In the genomic region with DNA sequence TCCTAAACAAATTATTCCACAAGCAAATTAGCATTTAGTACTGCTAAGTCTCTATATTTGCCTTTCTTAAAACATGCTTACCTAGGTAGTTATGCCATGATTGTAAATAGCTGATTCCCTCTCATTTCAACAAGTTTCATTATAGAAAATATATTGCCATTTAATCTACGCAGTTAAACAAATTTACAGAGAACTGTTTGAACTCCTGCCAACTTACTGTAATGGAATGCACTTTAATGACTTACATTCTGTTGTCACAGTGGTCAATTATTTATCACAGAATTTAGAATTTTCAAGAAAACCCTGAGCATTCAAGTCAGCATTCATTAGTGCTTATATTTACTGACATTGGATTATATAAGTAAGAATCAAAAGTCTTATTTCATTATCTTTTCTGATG, we compare ENCODE assay signal across 20 cellular contexts. TPM values are rescaled to one million over a fixed set of nuclear protein-coding genes. Genes with fewer than 3 reads are reported as not detected.
DNase-seq lines count a peak whose midpoint lies in the region; ATAC-seq, FAIRE-seq and TF ChIP-seq lines count a peak whose summit lies in the region.
"Had no signal": no experiment of that assay in that cellular context is flagged by ENCODE, and none has a peak within 500 bp of the region (broad histone marks: within the 10 kb centered on the region; RNA-seq: fewer than 3 reads in every experiment).

No MANE protein-coding gene starts in this region.

- peaks cover 0 to 5% (median 0%) of the 10 kb centered on the region in 7 donors for H3K9me3 Mint-ChIP-seq in CD14-positive monocyte
- H3K9me3 Mint-ChIP-seq: CD4-positive, CD25-positive, alpha-beta regulatory T cell had no signal

- H3K4me3 Mint-ChIP-seq in CD14-positive monocyte: no peak overlapping the region
- H3K4me3 Mint-ChIP-seq: CD4-positive, CD25-positive, alpha-beta regulatory T cell had no signal

- intact Hi-C loops in CD14-positive monocyte (cut with micrococcal nuclease): no loop called here

- 21% methylated on average over 1 of the region's 1 CpG for WGBS in liver

- DNase-seq in HT-29 (ENCODE audit: low spot score) (peak; percentile 60), NCI-H187 treated with DMSO at 0.1 percent for 48 hours (lab: John Stamatoyannopoulos, UW) (no peak), CD14-positive monocyte (ENCODE audit: low spot score) (no peak), HPDE6-E6E7 (ENCODE audit: extremely low spot score) (no peak)
- DNase-seq: 8988T, GDM1, KG1, NCI-H1417 treated with DMSO at 0.1 percent for 48 hours, NCI-H226, Peyer's patch had no signal

- H3K27ac ChIP-seq in 22Rv1 (peak overlapping the region; percentile 37), liver (ENCODE audit: low read depth in 1 of 2, low read length in 2 of 2) (peak overlapping the region; percentile 88 to 98)
- H3K27ac ChIP-seq: Peyer's patch had no signal

- no peaks in the 10 kb centered on the region for H3K36me3 ChIP-seq in liver (ENCODE audit: control insufficient read depth in 4 of 4, insufficient read depth in 3 of 4, low read depth in 1 of 4, low read length in 3 of 4)
- H3K36me3 ChIP-seq: Peyer's patch had no signal

- H3K4me1 Mint-ChIP-seq in CD14-positive monocyte: peaks cover 7% of the 10 kb centered on the region

- no peak overlapping the region for H3K4me3 ChIP-seq in liver (ENCODE audit: low read depth in 1 of 3, low read length in 3 of 3)
- H3K4me3 ChIP-seq: GM12878, Peyer's patch had no signal

- no peak for ATAC-seq in GM21786 (IDR thresholded peaks at IDR 0.05; ENCODE audit: unreplicated experiment)

- H3K27me3 Mint-ChIP-seq in CD14-positive monocyte (ENCODE audit: low read depth in 3 of 3): no peaks in the 10 kb centered on the region
- H3K27me3 Mint-ChIP-seq: CD4-positive, CD25-positive, alpha-beta regulatory T cell had no signal

- H3K9ac ChIP-seq in liver (ENCODE audit: low read depth in 1 of 2, low read length in 2 of 2): peak overlapping the region in 1 of 2 donors; percentile 91

- no peak for TF ChIP-seq CTCF in 22Rv1 (IDR thresholded peaks at IDR 0.05)
- TF ChIP-seq CTCF in liver (IDR thresholded peaks at IDR 0.05; ENCODE audit: low read depth, low read length, missing input control): no peak
- no peak for TF ChIP-seq CTCF in CD14-positive monocyte (IDR thresholded peaks at IDR 0.05)

- peak in 1 of 2 donors; percentile 28 for TF ChIP-seq RAD21 in liver (IDR thresholded peaks at IDR 0.05)

- H3K36me3 Mint-ChIP-seq in CD14-positive monocyte: peaks cover 3 to 24% of the 10 kb centered on the region in 2 donors

- H3K27me3 ChIP-seq in liver (ENCODE audit: control insufficient read depth in 4 of 4, insufficient read depth in 4 of 4, low read length in 3 of 4): no peaks in the 10 kb centered on the region
- H3K27me3 ChIP-seq: Peyer's patch had no signal

- no peaks in the 10 kb centered on the region for H3K9me3 ChIP-seq in liver (ENCODE audit: control insufficient read depth in 4 of 4, low read length in 3 of 4)
- H3K9me3 ChIP-seq: Peyer's patch had no signal

- no peak overlapping the region for H3K27ac Mint-ChIP-seq in CD14-positive monocyte
- H3K27ac Mint-ChIP-seq: CD4-positive, CD25-positive, alpha-beta regulatory T cell had no signal

- peak; percentile 5 for FAIRE-seq in colon (lab: Jason Lieb, UNC)
- FAIRE-seq: H1 had no signal

- peaks cover 0 to 37% (median 24%) of the 10 kb centered on the region in 4 donors for H3K4me1 ChIP-seq in liver (ENCODE audit: control insufficient read depth in 4 of 4, insufficient read depth in 4 of 4, low read length in 3 of 4)

TF ChIP-seq in liver, 16 proteins besides CTCF, POLR2A, EP300 and RAD21:
- TF ChIP-seq GABPA (IDR thresholded peaks at IDR 0.05 in 1 of 2, conservative IDR thresholded peaks at IDR 0.05 in 1 of 2): no peak
- TF ChIP-seq SP1 (IDR thresholded peaks at IDR 0.05): peak; percentile 10
- TF ChIP-seq JUND (IDR thresholded peaks at IDR 0.05): no peak
- peak; percentile 14 to 39 for TF ChIP-seq RXRA (IDR thresholded peaks at IDR 0.05)
- peak in 1 of 2 donors; percentile 27 for TF ChIP-seq HNF4A (conservative IDR thresholded peaks at IDR 0.05)
- TF ChIP-seq, protein P1, sequence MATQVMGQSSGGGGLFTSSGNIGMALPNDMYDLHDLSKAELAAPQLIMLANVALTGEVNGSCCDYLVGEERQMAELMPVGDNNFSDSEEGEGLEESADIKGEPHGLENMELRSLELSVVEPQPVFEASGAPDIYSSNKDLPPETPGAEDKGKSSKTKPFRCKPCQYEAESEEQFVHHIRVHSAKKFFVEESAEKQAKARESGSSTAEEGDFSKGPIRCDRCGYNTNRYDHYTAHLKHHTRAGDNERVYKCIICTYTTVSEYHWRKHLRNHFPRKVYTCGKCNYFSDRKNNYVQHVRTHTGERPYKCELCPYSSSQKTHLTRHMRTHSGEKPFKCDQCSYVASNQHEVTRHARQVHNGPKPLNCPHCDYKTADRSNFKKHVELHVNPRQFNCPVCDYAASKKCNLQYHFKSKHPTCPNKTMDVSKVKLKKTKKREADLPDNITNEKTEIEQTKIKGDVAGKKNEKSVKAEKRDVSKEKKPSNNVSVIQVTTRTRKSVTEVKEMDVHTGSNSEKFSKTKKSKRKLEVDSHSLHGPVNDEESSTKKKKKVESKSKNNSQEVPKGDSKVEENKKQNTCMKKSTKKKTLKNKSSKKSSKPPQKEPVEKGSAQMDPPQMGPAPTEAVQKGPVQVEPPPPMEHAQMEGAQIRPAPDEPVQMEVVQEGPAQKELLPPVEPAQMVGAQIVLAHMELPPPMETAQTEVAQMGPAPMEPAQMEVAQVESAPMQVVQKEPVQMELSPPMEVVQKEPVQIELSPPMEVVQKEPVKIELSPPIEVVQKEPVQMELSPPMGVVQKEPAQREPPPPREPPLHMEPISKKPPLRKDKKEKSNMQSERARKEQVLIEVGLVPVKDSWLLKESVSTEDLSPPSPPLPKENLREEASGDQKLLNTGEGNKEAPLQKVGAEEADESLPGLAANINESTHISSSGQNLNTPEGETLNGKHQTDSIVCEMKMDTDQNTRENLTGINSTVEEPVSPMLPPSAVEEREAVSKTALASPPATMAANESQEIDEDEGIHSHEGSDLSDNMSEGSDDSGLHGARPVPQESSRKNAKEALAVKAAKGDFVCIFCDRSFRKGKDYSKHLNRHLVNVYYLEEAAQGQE (IDR thresholded peaks at IDR 0.05): no peak
- TF ChIP-seq YY1 (IDR thresholded peaks at IDR 0.05): peak; percentile 32

RNA-seq across cellular contexts. Expression of a gene that starts 19.6 kb away (rescaled TPM):
- 7.4 and 10.7 TPM in 2 replicates for total RNA-seq in HT-29 (2014; rRNA removed; shearing (Covaris generic))
- total RNA-seq in liver: 10 to 100 TPM; 24.6 to 31.0 TPM
- polyA plus RNA-seq in liver: 10 to 100 TPM; 11.4 to 12.7 TPM
- polyA plus RNA-seq in CD14-positive monocyte: 10 to 100 TPM; 14.1 to 15.2 TPM

RNA-seq across cellular contexts. Expression of a gene that starts 45.4 kb away (rescaled TPM):
- total RNA-seq in HT-29 (2014; rRNA removed; shearing (Covaris generic)): not detected in 2 replicates
- total RNA-seq in liver: not detected
- polyA plus RNA-seq in liver: not detected
- not detected for polyA plus RNA-seq in CD14-positive monocyte
- total RNA-seq: CD4-positive, CD25-positive, alpha-beta regulatory T cell; IMR-90; OCI-LY7; Peyer's patch had no signal
- polyA plus RNA-seq: BJ; CD4-positive, CD25-positive, alpha-beta regulatory T cell; H1; IMR-90 had no signal
